ENCODE assay signal across 9 cellular contexts in genomic region chr7:6376820-6377219, GRCh38. TPM values are rescaled to one million over a fixed set of nuclear protein-coding genes. Genes with fewer than 3 reads are reported as not detected.
DNase-seq lines count a peak whose midpoint lies in the region; ATAC-seq lines count a peak whose summit lies in the region.
"Had no signal": no experiment of that assay in that cellular context is flagged by ENCODE, and none has a peak within 500 bp of the region (broad histone marks: within the 10 kb centered on the region; RNA-seq: fewer than 3 reads in every experiment).

No MANE protein-coding gene starts in this region.

- peaks cover 69 to 72% (median 71%) of the 10 kb centered on the region in 11 experiments for H4K20me1 ChIP-seq in BLaER1 treated with 17β-estradiol and CSF1 and Interleukin-3, amounts not matched to agents 10 nM and 100 nM

- DNase-seq in HuH-7 (ENCODE audit: low spot score) = peak; percentile 85
- DNase-seq in dermis blood vessel endothelial cell = peak; percentile 37
- DNase-seq in naive thymus-derived CD8-positive, alpha-beta T cell = no peak
- no peak for DNase-seq in Kasumi-1 (lab: John Stamatoyannopoulos, UW)
- DNase-seq in stimulated activated naive CD4-positive, alpha-beta T cell (lab: John Stamatoyannopoulos, UW) = no peak
- DNase-seq: activated CD8-positive, alpha-beta memory T cell treated with anti-CD3 and anti-CD28 coated beads for 24 hours had no signal

- H3K9me3 ChIP-seq in BLaER1 treated with 17β-estradiol and CSF1 and Interleukin-3, amounts not matched to agents 10 nM and 100 nM (replicated peaks in 1 of 11) = no peaks in the 10 kb centered on the region

- no peak for ATAC-seq in naive thymus-derived CD8-positive, alpha-beta T cell
- ATAC-seq in GM21737 (IDR thresholded peaks at IDR 0.05; ENCODE audit: unreplicated experiment) = no peak
- no peak for ATAC-seq in HG02938 (IDR thresholded peaks at IDR 0.05; ENCODE audit: unreplicated experiment)

- peaks cover 0 to 16% (median 0%) of the 10 kb centered on the region in 3 donors for H3K36me3 Mint-ChIP-seq in naive thymus-derived CD8-positive, alpha-beta T cell

- peak overlapping the region in 3 of 11 experiments; percentile 30 to 99 (median 34); a peak in 5 of 22 replicates for H3K27ac ChIP-seq in BLaER1 treated with 17β-estradiol and CSF1 and Interleukin-3, amounts not matched to agents 10 nM and 100 nM

- no peaks in the 10 kb centered on the region for H3K9me3 Mint-ChIP-seq in naive thymus-derived CD8-positive, alpha-beta T cell

- H3K4me2 ChIP-seq in BLaER1 treated with 17β-estradiol and CSF1 and Interleukin-3, amounts not matched to agents 10 nM and 100 nM = peak overlapping the region; percentile 67 to 98 (median 80)

- peaks cover 24 to 60% (median 54%) of the 10 kb centered on the region in 4 donors for H3K4me1 Mint-ChIP-seq in naive thymus-derived CD8-positive, alpha-beta T cell

- peak overlapping the region; percentile 80 to 95 (median 88); a peak in 18 of 20 replicates for H3K4me3 ChIP-seq in BLaER1 treated with 17β-estradiol and CSF1 and Interleukin-3, amounts not matched to agents 10 nM and 100 nM

- H3K4me3 Mint-ChIP-seq in naive thymus-derived CD8-positive, alpha-beta T cell = peak overlapping the region; percentile 13 to 72 (median 58)

- peak overlapping the region in 7 of 10 donors; percentile 13 to 82 (median 67) for H3K27ac Mint-ChIP-seq in naive thymus-derived CD8-positive, alpha-beta T cell

- peaks cover 17 to 52% (median 48%) of the 10 kb centered on the region in 11 experiments for H3K36me3 ChIP-seq in BLaER1 treated with 17β-estradiol and CSF1 and Interleukin-3, amounts not matched to agents 10 nM and 100 nM

- peaks cover 51 to 76% (median 69%) of the 10 kb centered on the region in 10 experiments for H3K4me1 ChIP-seq in BLaER1 treated with 17β-estradiol and CSF1 and Interleukin-3, amounts not matched to agents 10 nM and 100 nM

- H3K27me3 Mint-ChIP-seq in naive thymus-derived CD8-positive, alpha-beta T cell = no peaks in the 10 kb centered on the region

- peak overlapping the region in 10 of 11 experiments; percentile 95 to 100 (median 98); a peak in 18 of 22 replicates for H3K9ac ChIP-seq in BLaER1 treated with 17β-estradiol and CSF1 and Interleukin-3, amounts not matched to agents 10 nM and 100 nM

- POLR2A ChIA-PET in naive thymus-derived CD8-positive, alpha-beta T cell (lab: Charles Lee) = interaction anchor here (0.7 kb wide), 2 partner anchors 24 to 43 kb away, joined by 3 to 6 read pairs; no protein-coding TSS in a partner anchor

- H3K27me3 ChIP-seq in BLaER1 treated with 17β-estradiol and CSF1 and Interleukin-3, amounts not matched to agents 10 nM and 100 nM = no peaks in the 10 kb centered on the region

RNA-seq across cellular contexts. Expression of gene RAC1, which starts 2.5 kb away (rescaled TPM):
- 58.9 and 105 TPM in 2 replicates for total RNA-seq in dermis blood vessel endothelial cell
- 10 to 100 TPM; 91.2 to 96.7 TPM for total RNA-seq in naive thymus-derived CD8-positive, alpha-beta T cell
- 100 to 1,000 TPM; 197 to 248 (median 218) TPM for polyA plus RNA-seq in naive thymus-derived CD8-positive, alpha-beta T cell

RNA-seq across cellular contexts. Expression of gene FAM220A, which starts 28.1 kb away (rescaled TPM):
- total RNA-seq in dermis blood vessel endothelial cell = 16.7 and 18.7 TPM in 2 replicates
- total RNA-seq in naive thymus-derived CD8-positive, alpha-beta T cell = 10 to 100 TPM; 17.8 to 27.7 TPM
- 1 to 10 TPM; 4.4 to 6.7 (median 5.8) TPM for polyA plus RNA-seq in naive thymus-derived CD8-positive, alpha-beta T cell

Comparison
In these comparisons a context has a peak if more than half of its experiments do, and no peak if none do; other contexts are left out.
1. DNase-seq: peak in HuH-7 (single experiment) and dermis blood vessel endothelial cell (single experiment); none in naive thymus-derived CD8-positive, alpha-beta T cell (0 of 10), Kasumi-1 (0 of 2) and stimulated activated naive CD4-positive, alpha-beta T cell (0 of 6).